ENCODE assay signal across 11 cellular contexts in the genomic region with DNA sequence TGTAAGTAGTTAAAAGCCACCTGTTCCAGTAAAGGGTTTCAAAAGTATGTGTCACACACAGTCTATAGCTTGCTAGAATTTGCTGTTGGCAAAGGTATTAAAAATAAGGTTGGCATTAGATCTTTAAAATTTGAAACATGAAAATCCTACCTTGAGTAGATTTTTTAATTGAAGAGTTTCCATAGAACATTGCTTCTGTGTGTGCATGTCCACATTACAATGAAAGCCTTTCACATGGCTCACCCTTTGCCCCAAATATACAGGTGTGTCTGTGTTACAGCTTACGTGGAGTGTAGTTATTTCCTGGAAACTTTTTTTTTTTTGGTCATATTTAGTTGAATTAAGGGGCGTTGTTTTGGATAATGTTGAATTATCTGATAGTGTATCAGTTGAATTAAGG. TPM values are rescaled to one million over a fixed set of nuclear protein-coding genes. Genes with fewer than 3 reads are reported as not detected.
A peak's percentile ranks its signal among the peaks of the same experiment; 100 is the strongest.
DNase-seq lines count a peak whose midpoint lies in the region; ATAC-seq and TF ChIP-seq lines count a peak whose summit lies in the region.
"Had no signal": no experiment of that assay in that cellular context is flagged by ENCODE, and none has a peak within 500 bp of the region (broad histone marks: within the 10 kb centered on the region; RNA-seq: fewer than 3 reads in every experiment).

No MANE protein-coding gene starts in this region.

- no peak for DNase-seq in CD4-positive, CD25-positive, alpha-beta regulatory T cell
- DNase-seq in LoVo (ENCODE audit: low spot score) (peak; percentile 77), dorsolateral prefrontal cortex (no peak), midbrain (lab: John Stamatoyannopoulos, UW) (no peak), GM03348 (ENCODE audit: low spot score) (no peak)
- DNase-seq in natural killer cell treated with Interleukin-12 subunit alpha and Interleukin-12 subunit beta and Interleukin-15 and Interleukin-18, amount 100 ng/mL, for 72 hours (ENCODE audit: low spot score) = no peak
- no peak for DNase-seq in effector CD4-positive, alpha-beta T cell
- DNase-seq: DMS79, hypothalamus, NCI-H69 had no signal

- H3K27ac Mint-ChIP-seq in CD4-positive, CD25-positive, alpha-beta regulatory T cell = no peak overlapping the region
- peak overlapping the region in 1 of 2 donors; percentile 67 for H3K27ac Mint-ChIP-seq in natural killer cell treated with Interleukin-12 subunit alpha and Interleukin-12 subunit beta and Interleukin-15 and Interleukin-18, amount 100 ng/mL, for 72 hours

- peaks cover 0 to 4% (median 0%) of the 10 kb centered on the region in 7 donors for H3K9me3 Mint-ChIP-seq in CD4-positive, CD25-positive, alpha-beta regulatory T cell
- H3K9me3 Mint-ChIP-seq in natural killer cell treated with Interleukin-12 subunit alpha and Interleukin-12 subunit beta and Interleukin-15 and Interleukin-18, amount 100 ng/mL, for 72 hours = no peaks in the 10 kb centered on the region

- no peaks in the 10 kb centered on the region for H3K27me3 ChIP-seq in CD4-positive, CD25-positive, alpha-beta regulatory T cell (ENCODE audit: control insufficient read depth, insufficient read depth, low read length)
- no peaks in the 10 kb centered on the region for H3K27me3 ChIP-seq in dorsolateral prefrontal cortex

- peaks cover 15% of the 10 kb centered on the region for H3K27me3 Mint-ChIP-seq in CD4-positive, CD25-positive, alpha-beta regulatory T cell
- H3K27me3 Mint-ChIP-seq in natural killer cell treated with Interleukin-12 subunit alpha and Interleukin-12 subunit beta and Interleukin-15 and Interleukin-18, amount 100 ng/mL, for 72 hours = peaks cover 3 to 6% of the 10 kb centered on the region in 2 donors

- intact Hi-C loops in dorsolateral prefrontal cortex (cut with DNase I) = loop anchor here in 1 of 2 donors (10.0 kb wide), 3 partner anchors 283 to 1347 kb away; a partner anchor contains a TSS

- peaks cover 0 to 17% (median 16%) of the 10 kb centered on the region in 4 donors for H3K4me1 Mint-ChIP-seq in CD4-positive, CD25-positive, alpha-beta regulatory T cell
- peaks cover 15 to 25% of the 10 kb centered on the region in 2 donors for H3K4me1 Mint-ChIP-seq in natural killer cell treated with Interleukin-12 subunit alpha and Interleukin-12 subunit beta and Interleukin-15 and Interleukin-18, amount 100 ng/mL, for 72 hours (ENCODE audit: low read depth in 2 of 2)

- H3K9me3 ChIP-seq in CD4-positive, CD25-positive, alpha-beta regulatory T cell (ENCODE audit: control insufficient read depth in 2 of 2, low read length in 2 of 2) = no peaks in the 10 kb centered on the region

- H3K36me3 ChIP-seq in CD4-positive, CD25-positive, alpha-beta regulatory T cell (ENCODE audit: control insufficient read depth, insufficient read depth, low read length) = no peaks in the 10 kb centered on the region

- H3K4me1 ChIP-seq in CD4-positive, CD25-positive, alpha-beta regulatory T cell (ENCODE audit: control insufficient read depth, insufficient read depth, low read length, poor library complexity, severe bottlenecking) = peaks cover 18% of the 10 kb centered on the region

- H3K4me3 ChIP-seq in CD4-positive, CD25-positive, alpha-beta regulatory T cell (ENCODE audit: low read depth, low read length) = no peak overlapping the region
- H3K4me3 ChIP-seq in dorsolateral prefrontal cortex = peak overlapping the region in 49 of 59 donors; percentile 56 to 91 (median 77)

- H3K36me3 Mint-ChIP-seq in CD4-positive, CD25-positive, alpha-beta regulatory T cell = no peaks in the 10 kb centered on the region
- no peaks in the 10 kb centered on the region for H3K36me3 Mint-ChIP-seq in natural killer cell treated with Interleukin-12 subunit alpha and Interleukin-12 subunit beta and Interleukin-15 and Interleukin-18, amount 100 ng/mL, for 72 hours

- peak overlapping the region in 3 of 4 donors; percentile 82 to 92 (median 87) for H3K4me3 Mint-ChIP-seq in CD4-positive, CD25-positive, alpha-beta regulatory T cell
- H3K4me3 Mint-ChIP-seq in natural killer cell treated with Interleukin-12 subunit alpha and Interleukin-12 subunit beta and Interleukin-15 and Interleukin-18, amount 100 ng/mL, for 72 hours = peak overlapping the region; percentile 92

- ATAC-seq in CD4-positive, CD25-positive, alpha-beta regulatory T cell (ENCODE audit: low read depth in 2 of 2) = no peak
- no peak for ATAC-seq in natural killer cell treated with Interleukin-12 subunit alpha and Interleukin-12 subunit beta and Interleukin-15 and Interleukin-18, amount 100 ng/mL, for 72 hours
- no peak for ATAC-seq in HG02973 (IDR thresholded peaks at IDR 0.05; ENCODE audit: unreplicated experiment)

- no peak for TF ChIP-seq CTCF in dorsolateral prefrontal cortex (IDR thresholded peaks at IDR 0.05 in 54 of 56, conservative IDR thresholded peaks at IDR 0.05 in 2 of 56; ENCODE audit: low read depth in 1 of 56, partially characterized antibody in 56 of 56)

- no peak overlapping the region for H3K27ac ChIP-seq in CD4-positive, CD25-positive, alpha-beta regulatory T cell (ENCODE audit: insufficient read depth, low read length, poor library complexity, severe bottlenecking)
- no peak overlapping the region for H3K27ac ChIP-seq in dorsolateral prefrontal cortex

RNA-seq across cellular contexts. Expression of a gene that starts 2.2 kb away (rescaled TPM):
- 1.4 TPM for total RNA-seq in CD4-positive, CD25-positive, alpha-beta regulatory T cell
- polyA plus RNA-seq in CD4-positive, CD25-positive, alpha-beta regulatory T cell = 1 to 10 TPM in 1 of 4 donors, under 1 TPM in 3; 0.32 to 1.2 (median 0.68) TPM
- total RNA-seq in dorsolateral prefrontal cortex = 10 to 100 TPM; 14.5 to 33.2 (median 21.2) TPM
- 1 to 10 TPM; 4.5 to 10.0 TPM for total RNA-seq in natural killer cell treated with Interleukin-12 subunit alpha and Interleukin-12 subunit beta and Interleukin-15 and Interleukin-18, amount 100 ng/mL, for 72 hours
